Comparison of ENCODE assay signal across 8 cellular contexts in the genomic region with DNA sequence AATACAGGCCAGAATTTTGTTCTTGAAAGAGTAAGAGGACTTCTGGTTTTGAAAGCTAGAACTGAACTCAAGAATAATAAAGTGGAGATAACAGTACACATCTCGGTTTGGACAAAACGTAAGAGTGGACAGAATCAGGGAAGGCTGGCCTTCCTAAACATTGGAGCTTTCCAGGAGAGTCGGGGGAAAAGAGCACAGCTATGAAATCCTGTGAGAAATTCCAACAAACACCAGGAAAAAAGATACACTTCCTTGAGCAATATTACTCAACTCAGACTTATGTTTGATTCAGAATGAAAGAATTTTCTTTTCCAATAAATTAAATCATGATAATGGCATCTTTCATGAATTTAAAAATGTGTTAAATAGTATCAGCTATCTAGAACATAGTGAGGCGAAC. TPM values are rescaled to one million over a fixed set of nuclear protein-coding genes. Genes with fewer than 3 reads are reported as not detected.
A peak's percentile ranks its signal among the peaks of the same experiment; 100 is the strongest.
DNase-seq lines count a peak whose midpoint lies in the region; ATAC-seq and TF ChIP-seq lines count a peak whose summit lies in the region.

No MANE protein-coding gene starts in this region.

- no peak for TF ChIP-seq CTCF in CD4-positive, alpha-beta T cell (IDR thresholded peaks at IDR 0.05)
- TF ChIP-seq CTCF in RWPE2 (IDR thresholded peaks at IDR 0.05; ENCODE audit: poor library complexity, severe bottlenecking) (no peak), esophagus squamous epithelium (IDR thresholded peaks at IDR 0.05) (no peak), prostate gland (IDR thresholded peaks at IDR 0.05) (no peak)

- 53 to 56% methylated on average over 4 of the region's 4 CpGs for WGBS in esophagus squamous epithelium, 2 donors
- WGBS in prostate gland, result 21% methylated on average over 4 of the region's 4 CpGs

- H3K27ac Mint-ChIP-seq in CD4-positive, alpha-beta T cell, result peak overlapping the region; percentile 35

- no peaks in the 10 kb centered on the region for H3K36me3 ChIP-seq in RWPE2 (ENCODE audit: low read depth)
- no peaks in the 10 kb centered on the region for H3K36me3 ChIP-seq in esophagus squamous epithelium
- H3K36me3 ChIP-seq in prostate gland, result no peaks in the 10 kb centered on the region

- no peak overlapping the region for H3K27ac ChIP-seq in CD4-positive, alpha-beta T cell (ENCODE audit: low read depth, low read length)
- peak overlapping the region; percentile 49 for H3K27ac ChIP-seq in RWPE2 (ENCODE audit: poor library complexity, severe bottlenecking)
- peak overlapping the region in 3 of 4 donors; percentile 1 to 98 (median 91) for H3K27ac ChIP-seq in esophagus squamous epithelium
- H3K27ac ChIP-seq in prostate gland, result peak overlapping the region; percentile 99

- H3K9me3 Mint-ChIP-seq in CD4-positive, alpha-beta T cell, result no peaks in the 10 kb centered on the region

- H3K4me3 Mint-ChIP-seq in CD4-positive, alpha-beta T cell, result peak overlapping the region; percentile 55

- POLR2A ChIA-PET in CD4-positive, alpha-beta T cell (lab: Charles Lee), result interaction anchor here (1.2 to 3.1 kb wide), 3 partner anchors 8 to 1403 kb away, joined by 5 to 16 read pairs (median 10); a partner anchor contains a TSS

- TF ChIP-seq POLR2A in esophagus squamous epithelium (IDR thresholded peaks at IDR 0.05), result no peak
- TF ChIP-seq POLR2A in prostate gland (IDR thresholded peaks at IDR 0.05), result no peak

- ATAC-seq in CD4-positive, alpha-beta T cell (ENCODE audit: poor library complexity), result no peak
- no peak for ATAC-seq in RWPE2 (ENCODE audit: low read depth)
- no peak for ATAC-seq in GM18517 (IDR thresholded peaks at IDR 0.05; ENCODE audit: unreplicated experiment)
- no peak for ATAC-seq in HG03097 (IDR thresholded peaks at IDR 0.05; ENCODE audit: low FRiP score, unreplicated experiment)
- ATAC-seq in HG02884 (IDR thresholded peaks at IDR 0.05; ENCODE audit: unreplicated experiment), result no peak
- ATAC-seq in GM18858 (IDR thresholded peaks at IDR 0.05; ENCODE audit: unreplicated experiment), result no peak

- H3K4me1 ChIP-seq in RWPE2 (ENCODE audit: insufficient read depth, poor library complexity, severe bottlenecking), result peaks cover 10% of the 10 kb centered on the region
- H3K4me1 ChIP-seq in esophagus squamous epithelium, result peaks cover 0 to 18% (median 3%) of the 10 kb centered on the region in 3 donors
- no peaks in the 10 kb centered on the region for H3K4me1 ChIP-seq in prostate gland (replicated peaks)

- intact Hi-C loops in CD4-positive, alpha-beta T cell (cut with DNase I, micrococcal nuclease), result loop anchor here (2.0 to 10.0 kb wide), 7 partner anchors 138 to 1400 kb away; a partner anchor contains a TSS
- intact Hi-C loops in esophagus squamous epithelium (cut with DNase I), result loop anchor here (5.0 kb wide), 1 partner anchor 145 kb away; no protein-coding TSS in a partner anchor
- intact Hi-C loops in prostate gland (cut with DNase I), result loop anchor here (2.0 to 10.0 kb wide), 4 partner anchors 142 to 1012 kb away; no protein-coding TSS in a partner anchor

- no peaks in the 10 kb centered on the region for H3K9me3 ChIP-seq in CD4-positive, alpha-beta T cell (ENCODE audit: control insufficient read depth, low read length)
- H3K9me3 ChIP-seq in RWPE2 (ENCODE audit: severe bottlenecking) (no peaks in the 10 kb centered on the region), esophagus squamous epithelium (no peaks in the 10 kb centered on the region), prostate gland (no peaks in the 10 kb centered on the region)

- H3K4me3 ChIP-seq in RWPE2 (ENCODE audit: severe bottlenecking) (peak overlapping the region; percentile 71), esophagus squamous epithelium (peak overlapping the region in 3 of 4 donors; percentile 64 to 99 (median 81)), prostate gland (peak overlapping the region in 1 of 2 donors; percentile 92)

- H3K27me3 Mint-ChIP-seq in CD4-positive, alpha-beta T cell, result peaks cover 3% of the 10 kb centered on the region

- H3K36me3 Mint-ChIP-seq in CD4-positive, alpha-beta T cell (ENCODE audit: low read depth), result peaks cover 4% of the 10 kb centered on the region

- H3K27me3 ChIP-seq in CD4-positive, alpha-beta T cell (ENCODE audit: control insufficient read depth, insufficient read depth, low read length), result no peaks in the 10 kb centered on the region
- H3K27me3 ChIP-seq in RWPE2 (ENCODE audit: insufficient read depth, poor library complexity, severe bottlenecking), result no peaks in the 10 kb centered on the region
- no peaks in the 10 kb centered on the region for H3K27me3 ChIP-seq in esophagus squamous epithelium
- no peaks in the 10 kb centered on the region for H3K27me3 ChIP-seq in prostate gland (replicated peaks; ENCODE audit: insufficient read depth)

- CTCF ChIA-PET in CD4-positive, alpha-beta T cell (lab: Charles Lee), result interaction anchor here (1.4 to 1.5 kb wide), 2 partner anchors 9 to 50 kb away, joined by 3 to 6 read pairs; no protein-coding TSS in a partner anchor

- peaks cover 43% of the 10 kb centered on the region for H3K4me1 Mint-ChIP-seq in CD4-positive, alpha-beta T cell (ENCODE audit: low read depth)

- DNase-seq in CD4-positive, alpha-beta T cell, result no peak
- DNase-seq in RWPE2 (ENCODE audit: low spot score) (no peak), esophagus squamous epithelium (lab: John Stamatoyannopoulos, UW) (no peak), prostate gland (ENCODE audit: low spot score) (no peak)

RNA-seq across cellular contexts. Expression of a gene that starts 1.1 kb away (rescaled TPM):
- 1 to 10 TPM; 3.7 to 3.8 TPM for total RNA-seq in CD4-positive, alpha-beta T cell
- 10 to 100 TPM in 1 of 4 donors, 1 to 10 TPM in 3; 1.6 to 11.3 (median 6.7) TPM for total RNA-seq in esophagus squamous epithelium
- total RNA-seq in prostate gland, result 10 to 100 TPM; 24.9 to 37.5 TPM

RNA-seq across cellular contexts. Expression of a gene that starts 49.0 kb away (rescaled TPM):
- not detected for total RNA-seq in CD4-positive, alpha-beta T cell
- total RNA-seq in esophagus squamous epithelium (1 to 10 TPM in 1 of 4 donors, under 1 TPM in 1, not detected in 2; 0.40 to 2.0 TPM), prostate gland (1 to 10 TPM in 1 of 2 donors, under 1 TPM in 1; 0.09 to 4.8 TPM)
